Comparison of ENCODE assay signal across 1 cellular context in genomic region chr7:92446869-92447238, GRCh38.
TF ChIP-seq lines count a peak whose summit lies in the region.

No MANE protein-coding gene starts in this region.

TF ChIP-seq in HepG2, 621 proteins besides CTCF, POLR2A, EP300 and RAD21 (continued from another document):
- peak; percentile 19; the same call in 1 of the 2 replicates for TF ChIP-seq ZBTB33 (CRISPR knock-in tag; IDR thresholded peaks at IDR 0.05)
- no peak for TF ChIP-seq ZNF550 (CRISPR knock-in tag; IDR thresholded peaks at IDR 0.05; ENCODE audit: borderline replicate concordance)
- TF ChIP-seq ZNF17 (CRISPR knock-in tag; IDR thresholded peaks at IDR 0.05), result 0 out of 2 replicates have a peak, but pooled peaks have one; percentile 26
- 0 out of 2 replicates have a peak, but pooled peaks have one; percentile 38 for TF ChIP-seq RARG (CRISPR knock-in tag; IDR thresholded peaks at IDR 0.05; ENCODE audit: low read depth)
